In the genomic region with DNA sequence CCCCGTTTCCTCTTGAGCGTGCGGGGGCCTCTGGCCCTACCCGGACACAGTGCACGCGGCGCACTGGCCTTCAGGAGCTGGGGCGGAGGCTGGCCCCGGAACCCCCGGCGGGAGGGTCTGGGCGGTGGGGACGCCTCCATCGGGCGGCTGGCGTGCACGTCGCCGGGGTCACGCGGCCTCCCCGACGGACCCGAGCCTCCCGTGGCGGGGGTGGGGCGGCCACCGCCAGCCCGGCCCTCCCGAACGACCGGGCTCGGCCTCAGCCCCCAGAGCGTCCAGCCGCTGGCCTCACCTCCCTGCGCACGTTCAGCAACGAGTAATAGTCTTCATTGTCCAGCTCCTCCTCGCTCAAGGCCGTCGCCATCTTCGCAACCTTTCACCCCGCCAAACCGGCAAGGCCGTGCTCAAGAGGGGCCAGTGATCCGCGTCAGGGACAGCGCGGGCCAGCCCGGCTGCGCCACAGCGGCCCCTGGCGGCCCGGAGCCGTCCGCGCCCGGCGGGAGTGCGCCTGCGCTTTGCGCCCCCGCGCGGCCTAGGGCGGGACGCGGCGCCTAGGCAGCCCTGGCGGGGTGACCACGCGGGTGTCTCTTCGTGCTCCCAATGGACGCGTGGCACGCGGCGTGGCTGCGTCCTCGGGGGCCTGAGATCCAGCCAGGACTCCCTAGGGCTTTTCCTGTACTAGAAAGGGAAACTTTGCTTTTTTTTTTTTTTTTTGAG, we compare ENCODE assay signal across 8 cellular contexts. TPM values are rescaled to one million over a fixed set of nuclear protein-coding genes. Genes with fewer than 3 reads are reported as not detected.
A peak's percentile ranks its signal among the peaks of the same experiment; 100 is the strongest.
DNase-seq lines count a peak whose midpoint lies in the region; ATAC-seq and TF ChIP-seq lines count a peak whose summit lies in the region.

A gene with protein sequence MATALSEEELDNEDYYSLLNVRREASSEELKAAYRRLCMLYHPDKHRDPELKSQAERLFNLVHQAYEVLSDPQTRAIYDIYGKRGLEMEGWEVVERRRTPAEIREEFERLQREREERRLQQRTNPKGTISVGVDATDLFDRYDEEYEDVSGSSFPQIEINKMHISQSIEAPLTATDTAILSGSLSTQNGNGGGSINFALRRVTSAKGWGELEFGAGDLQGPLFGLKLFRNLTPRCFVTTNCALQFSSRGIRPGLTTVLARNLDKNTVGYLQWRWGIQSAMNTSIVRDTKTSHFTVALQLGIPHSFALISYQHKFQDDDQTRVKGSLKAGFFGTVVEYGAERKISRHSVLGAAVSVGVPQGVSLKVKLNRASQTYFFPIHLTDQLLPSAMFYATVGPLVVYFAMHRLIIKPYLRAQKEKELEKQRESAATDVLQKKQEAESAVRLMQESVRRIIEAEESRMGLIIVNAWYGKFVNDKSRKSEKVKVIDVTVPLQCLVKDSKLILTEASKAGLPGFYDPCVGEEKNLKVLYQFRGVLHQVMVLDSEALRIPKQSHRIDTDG (minus strand): TSS at position 380 of the 717 bp plus-strand sequence. CDS start 16 bp downstream, at position 364.

- peaks cover 22% of the 10 kb centered on the region for H3K4me1 ChIP-seq in BLaER1

- peaks cover 25% of the 10 kb centered on the region for H3K4me1 Mint-ChIP-seq in activated CD4-positive, alpha-beta T cell treated with anti-CD3 and anti-CD28 coated beads, Interleukin-2, amount 10 ng/mL, durations not matched to agents 24 days and 14 days

- H3K36me3 ChIP-seq in BLaER1 = peaks cover 7% of the 10 kb centered on the region; the same call in 1 of the 2 replicates

- no peaks in the 10 kb centered on the region for H3K27me3 Mint-ChIP-seq in activated CD4-positive, alpha-beta T cell treated with anti-CD3 and anti-CD28 coated beads, Interleukin-2, amount 10 ng/mL, durations not matched to agents 24 days and 14 days

- peak within 1 kb of the TSS; percentile 96 for H3K4me3 ChIP-seq in BLaER1
- peak within 1 kb of the TSS; percentile 89 for H3K4me3 ChIP-seq in coronary artery

- H3K4me3 Mint-ChIP-seq in activated CD4-positive, alpha-beta T cell treated with anti-CD3 and anti-CD28 coated beads, Interleukin-2, amount 10 ng/mL, durations not matched to agents 24 days and 14 days = peak within 1 kb of the TSS; percentile 91

- intact Hi-C loops in activated CD4-positive, alpha-beta T cell treated with anti-CD3 and anti-CD28 coated beads, Interleukin-2, amount 10 ng/mL, durations not matched to agents 24 days and 14 days (cut with micrococcal nuclease) = loop anchor here (1.0 to 5.0 kb wide), 3 partner anchors 84 to 147 kb away; a partner anchor contains a TSS

- H3K4me2 ChIP-seq in BLaER1 = peak within 1 kb of the TSS; percentile 98

- peak; percentile 94 for DNase-seq in GM19238 (ENCODE audit: insufficient read length, low spot score)
- peak; percentile 60 to 82 for DNase-seq in NCI-H524 (lab: John Stamatoyannopoulos, UW)
- peak; percentile 99 for DNase-seq in activated CD4-positive, alpha-beta T cell treated with anti-CD3 and anti-CD28 coated beads, Interleukin-2, amount 10 ng/mL, durations not matched to agents 24 days and 14 days
- peak; percentile 90 for DNase-seq in coronary artery (ENCODE audit: low spot score)
- DNase-seq in left kidney (ENCODE audit: low read depth, low spot score) = peak; percentile 96
- DNase-seq in stimulated activated CD4-positive, alpha-beta T cell treated with anti-CD3 and anti-CD28 coated beads, Interleukin-2, amount 100 ng/mL, for 24 hours = peak; percentile 90

- peak within 1 kb of the TSS; percentile 96 for H3K27ac Mint-ChIP-seq in activated CD4-positive, alpha-beta T cell treated with anti-CD3 and anti-CD28 coated beads, Interleukin-2, amount 10 ng/mL, durations not matched to agents 24 days and 14 days

- peaks cover 5% of the 10 kb centered on the region for H3K36me3 Mint-ChIP-seq in activated CD4-positive, alpha-beta T cell treated with anti-CD3 and anti-CD28 coated beads, Interleukin-2, amount 10 ng/mL, durations not matched to agents 24 days and 14 days (ENCODE audit: low read depth)

- peak within 1 kb of the TSS; percentile 95 for H3K27ac ChIP-seq in BLaER1
- H3K27ac ChIP-seq in coronary artery = peak within 1 kb of the TSS; percentile 71 to 79

- no peaks in the 10 kb centered on the region for H3K9me3 ChIP-seq in BLaER1

- H3K9me3 Mint-ChIP-seq in activated CD4-positive, alpha-beta T cell treated with anti-CD3 and anti-CD28 coated beads, Interleukin-2, amount 10 ng/mL, durations not matched to agents 24 days and 14 days = no peaks in the 10 kb centered on the region

- peak; percentile 92 for TF ChIP-seq CTCF in coronary artery (IDR thresholded peaks at IDR 0.05)

- peak within 1 kb of the TSS; percentile 96 for H3K9ac ChIP-seq in BLaER1

- H3K27me3 ChIP-seq in BLaER1 = no peaks in the 10 kb centered on the region

- ATAC-seq in HG03439 (IDR thresholded peaks at IDR 0.05; ENCODE audit: unreplicated experiment) = peak; percentile 92

- H4K20me1 ChIP-seq in BLaER1 = peaks cover 49% of the 10 kb centered on the region

RNA-seq across cellular contexts. Expression of the gene that starts here (rescaled TPM):
- 87.6 and 92.5 TPM in 2 replicates for total RNA-seq in activated CD4-positive, alpha-beta T cell treated with anti-CD3 and anti-CD28 coated beads, Interleukin-2, amount 10 ng/mL, durations not matched to agents 24 days and 14 days

Comparison
In these comparisons a context has a peak if more than half of its experiments do, and no peak if none do; other contexts are left out.
1. Peak in every context shown above with its lines: DNase-seq, ATAC-seq, H3K4me3 ChIP-seq and H3K27ac ChIP-seq.